21 cellular contexts compared by ENCODE assay signal in genomic region chr2:127665267-127665893, GRCh38. TPM values are rescaled to one million over a fixed set of nuclear protein-coding genes. Genes with fewer than 3 reads are reported as not detected.
A peak's percentile ranks its signal among the peaks of the same experiment; 100 is the strongest.
DNase-seq lines count a peak whose midpoint lies in the region; ATAC-seq and TF ChIP-seq lines count a peak whose summit lies in the region.
"Had no signal": no experiment of that assay in that cellular context is flagged by ENCODE, and none has a peak within 500 bp of the region (broad histone marks: within the 10 kb centered on the region; RNA-seq: fewer than 3 reads in every experiment).

No MANE protein-coding gene starts in this region.

- H3K9me2 ChIP-seq in hepatocyte (replicated peaks; ENCODE audit: insufficient read depth): no peaks in the 10 kb centered on the region

- H3K9me3 ChIP-seq in hepatocyte (ENCODE audit: low read depth) (no peaks in the 10 kb centered on the region), sigmoid colon (no peaks in the 10 kb centered on the region), uterus (no peaks in the 10 kb centered on the region)

- 94% methylated on average over 8 of the region's 8 CpGs for WGBS in hepatocyte (ENCODE audit: low lambda C conversion rate, missing lambda C conversion rate)
- 87 to 90% methylated on average over 8 of the region's 8 CpGs for WGBS in sigmoid colon, 2 donors

- peak overlapping the region; percentile 84 for H3K4me2 ChIP-seq in hepatocyte

- H3K27me3 ChIP-seq in hepatocyte (peaks cover 39% of the 10 kb centered on the region), sigmoid colon (no peaks in the 10 kb centered on the region), uterus (no peaks in the 10 kb centered on the region)

- no peaks in the 10 kb centered on the region for H3K36me3 ChIP-seq in hepatocyte (replicated peaks; ENCODE audit: insufficient read depth, low read depth)
- H3K36me3 ChIP-seq in sigmoid colon: peaks cover 0 to 9% (median 4%) of the 10 kb centered on the region in 4 donors
- no peaks in the 10 kb centered on the region for H3K36me3 ChIP-seq in uterus

- H3K27me3 Mint-ChIP-seq in natural killer cell treated with Interleukin-12 subunit alpha and Interleukin-12 subunit beta and Interleukin-15 and Interleukin-18, amount 100 ng/mL, for 72 hours: peaks cover 39 to 44% of the 10 kb centered on the region in 2 donors
- H3K27me3 Mint-ChIP-seq in natural killer cell (ENCODE audit: low read depth in 2 of 2): peaks cover 34 to 60% of the 10 kb centered on the region in 2 donors
- H3K27me3 Mint-ChIP-seq in naive thymus-derived CD8-positive, alpha-beta T cell: peaks cover 30 to 69% (median 50%) of the 10 kb centered on the region in 5 donors

- TF ChIP-seq POLR2A in sigmoid colon (IDR thresholded peaks at IDR 0.05) (no peak), uterus (IDR thresholded peaks at IDR 0.05) (no peak)

- DNase-seq in natural killer cell treated with Interleukin-12 subunit alpha and Interleukin-12 subunit beta and Interleukin-15 and Interleukin-18, amount 100 ng/mL, for 72 hours (ENCODE audit: low spot score): peak; percentile 34
- DNase-seq in natural killer cell (no peak), hepatocyte (ENCODE audit: low spot score) (no peak), sigmoid colon (peak; percentile 55), uterus (no peak), HK-2 (ENCODE audit: unreplicated experiment) (no peak), NCI-H748 (lab: John Stamatoyannopoulos, UW; ENCODE audit: unreplicated experiment) (no peak)
- no peak for DNase-seq in naive thymus-derived CD8-positive, alpha-beta T cell
- DNase-seq: activated CD4-positive, alpha-beta T cell treated with anti-CD3 and anti-CD28 coated beads for 48 hours; activated naive CD4-positive, alpha-beta T cell treated with anti-CD3 and anti-CD28 coated beads, Interleukin-2, amount 50 U/mL, for 16 hours; activated T-cell treated with anti-CD3 and anti-CD28 coated beads, Interleukin-2, amount 50 U/mL, for 72 hours; C1 segment of cervical spinal cord; effector memory CD8-positive, alpha-beta T cell; NCI-H2029; occipital lobe; PC-3 had no signal

- POLR2A ChIA-PET in naive thymus-derived CD8-positive, alpha-beta T cell (lab: Charles Lee): interaction anchor here (0.6 kb wide), 1 partner anchor 43 kb away, joined by 3 read pairs; no protein-coding TSS in a partner anchor

- intact Hi-C loops in natural killer cell (cut with micrococcal nuclease): no loop called here
- intact Hi-C loops in sigmoid colon (cut with DNase I): no loop called here
- intact Hi-C loops in uterus (cut with DNase I; ENCODE audit: low total_unique reads): no loop called here

- no peak for TF ChIP-seq EP300 in sigmoid colon (IDR thresholded peaks at IDR 0.05)

- no peak overlapping the region for H3K4me3 Mint-ChIP-seq in natural killer cell treated with Interleukin-12 subunit alpha and Interleukin-12 subunit beta and Interleukin-15 and Interleukin-18, amount 100 ng/mL, for 72 hours
- no peak overlapping the region for H3K4me3 Mint-ChIP-seq in natural killer cell
- H3K4me3 Mint-ChIP-seq in naive thymus-derived CD8-positive, alpha-beta T cell: no peak overlapping the region
- H3K4me3 Mint-ChIP-seq: activated T-cell treated with anti-CD3 and anti-CD28 coated beads, Interleukin-2, amount 50 U/mL, for 72 hours; effector memory CD8-positive, alpha-beta T cell had no signal

- H3K27ac Mint-ChIP-seq in natural killer cell treated with Interleukin-12 subunit alpha and Interleukin-12 subunit beta and Interleukin-15 and Interleukin-18, amount 100 ng/mL, for 72 hours: no peak overlapping the region
- H3K27ac Mint-ChIP-seq in natural killer cell: no peak overlapping the region
- H3K27ac Mint-ChIP-seq in naive thymus-derived CD8-positive, alpha-beta T cell: no peak overlapping the region
- H3K27ac Mint-ChIP-seq: activated T-cell treated with anti-CD3 and anti-CD28 coated beads, Interleukin-2, amount 50 U/mL, for 72 hours; effector memory CD8-positive, alpha-beta T cell had no signal

- H3K4me3 ChIP-seq in hepatocyte (no peak overlapping the region), sigmoid colon (peak overlapping the region; percentile 26 to 52 (median 44)), uterus (no peak overlapping the region)

- no peak for ATAC-seq in natural killer cell treated with Interleukin-12 subunit alpha and Interleukin-12 subunit beta and Interleukin-15 and Interleukin-18, amount 100 ng/mL, for 72 hours
- ATAC-seq in natural killer cell: no peak
- ATAC-seq in naive thymus-derived CD8-positive, alpha-beta T cell: no peak
- ATAC-seq: activated T-cell treated with anti-CD3 and anti-CD28 coated beads, Interleukin-2, amount 50 U/mL, for 72 hours; effector memory CD8-positive, alpha-beta T cell; PC-3 had no signal

- H2AFZ ChIP-seq in hepatocyte: no peak overlapping the region

- no peaks in the 10 kb centered on the region for H3K79me2 ChIP-seq in hepatocyte

- H3K9me3 Mint-ChIP-seq in natural killer cell treated with Interleukin-12 subunit alpha and Interleukin-12 subunit beta and Interleukin-15 and Interleukin-18, amount 100 ng/mL, for 72 hours: no peaks in the 10 kb centered on the region
- no peaks in the 10 kb centered on the region for H3K9me3 Mint-ChIP-seq in natural killer cell
- peaks cover 0 to 2% (median 0%) of the 10 kb centered on the region in 9 donors for H3K9me3 Mint-ChIP-seq in naive thymus-derived CD8-positive, alpha-beta T cell
- H3K9me3 Mint-ChIP-seq: activated T-cell treated with anti-CD3 and anti-CD28 coated beads, Interleukin-2, amount 50 U/mL, for 72 hours; effector memory CD8-positive, alpha-beta T cell had no signal

- H3K36me3 Mint-ChIP-seq in natural killer cell treated with Interleukin-12 subunit alpha and Interleukin-12 subunit beta and Interleukin-15 and Interleukin-18, amount 100 ng/mL, for 72 hours: no peaks in the 10 kb centered on the region
- H3K36me3 Mint-ChIP-seq in natural killer cell: no peaks in the 10 kb centered on the region
- H3K36me3 Mint-ChIP-seq in naive thymus-derived CD8-positive, alpha-beta T cell: peaks cover 0 to 3% (median 0%) of the 10 kb centered on the region in 3 donors

- H3K27ac ChIP-seq in hepatocyte (no peak overlapping the region), sigmoid colon (peak overlapping the region; percentile 86 to 97 (median 92)), uterus (peak overlapping the region; percentile 75 to 77)

- H3K4me1 Mint-ChIP-seq in natural killer cell treated with Interleukin-12 subunit alpha and Interleukin-12 subunit beta and Interleukin-15 and Interleukin-18, amount 100 ng/mL, for 72 hours (ENCODE audit: low read depth in 2 of 2): peaks cover 0 to 2% of the 10 kb centered on the region in 2 donors
- H3K4me1 Mint-ChIP-seq in natural killer cell: peaks cover 0 to 4% of the 10 kb centered on the region in 2 donors
- peaks cover 0 to 7% (median 3%) of the 10 kb centered on the region in 4 donors for H3K4me1 Mint-ChIP-seq in naive thymus-derived CD8-positive, alpha-beta T cell

- peaks cover 11% of the 10 kb centered on the region for H3K4me1 ChIP-seq in hepatocyte (ENCODE audit: insufficient read depth)
- peaks cover 0 to 94% (median 90%) of the 10 kb centered on the region in 4 donors for H3K4me1 ChIP-seq in sigmoid colon
- peaks cover 0 to 37% of the 10 kb centered on the region in 2 donors for H3K4me1 ChIP-seq in uterus

- TF ChIP-seq CTCF in natural killer cell (IDR thresholded peaks at IDR 0.05): no peak
- TF ChIP-seq CTCF in hepatocyte (IDR thresholded peaks at IDR 0.05; ENCODE audit: poor library complexity): no peak
- TF ChIP-seq CTCF in sigmoid colon (IDR thresholded peaks at IDR 0.05): no peak
- no peak for TF ChIP-seq CTCF in uterus (IDR thresholded peaks at IDR 0.05)

- H4K20me1 ChIP-seq in hepatocyte (ENCODE audit: insufficient read depth, poor library complexity, severe bottlenecking): no peaks in the 10 kb centered on the region

RNA-seq across cellular contexts. Expression of gene LIMS2, which starts 9.9 kb away (rescaled TPM):
- not detected for total RNA-seq in natural killer cell treated with Interleukin-12 subunit alpha and Interleukin-12 subunit beta and Interleukin-15 and Interleukin-18, amount 100 ng/mL, for 72 hours
- total RNA-seq in natural killer cell (under 1 TPM in 2 of 3 donors, not detected in 1; 0.15 to 0.16 TPM), hepatocyte (3.9 and 4.0 TPM in 2 replicates), sigmoid colon (100 to 1,000 TPM; 125 to 357 (median 195) TPM), uterus (100 to 1,000 TPM in 1 of 4 donors, 10 to 100 TPM in 3; 15.8 to 298 (median 66.2) TPM)
- polyA plus RNA-seq in hepatocyte (8.3 and 14.9 TPM in 2 replicates), sigmoid colon (10 to 100 TPM in 2 of 3 donors, 1 to 10 TPM in 1; 3.2 to 40.6 (median 17.4) TPM)
- total RNA-seq in naive thymus-derived CD8-positive, alpha-beta T cell: 10 to 100 TPM; 10.1 to 11.8 TPM
- polyA plus RNA-seq in naive thymus-derived CD8-positive, alpha-beta T cell: 10 to 100 TPM in 1 of 3 donors, 1 to 10 TPM in 2; 3.4 to 12.5 (median 5.8) TPM

RNA-seq across cellular contexts. Expression of gene GPR17, which starts 19.4 kb away (rescaled TPM):
- total RNA-seq in natural killer cell treated with Interleukin-12 subunit alpha and Interleukin-12 subunit beta and Interleukin-15 and Interleukin-18, amount 100 ng/mL, for 72 hours: not detected
- total RNA-seq in natural killer cell (not detected), hepatocyte (not detected in 2 replicates), sigmoid colon (1 to 10 TPM in 1 of 4 donors, under 1 TPM in 2, not detected in 1; 0.36 to 1.4 (median 0.66) TPM), uterus (under 1 TPM in 1 of 4 donors, not detected in 3; 0.41 TPM)
- polyA plus RNA-seq in hepatocyte (0.39 TPM in 1 of 2 replicates, not detected in the other), sigmoid colon (under 1 TPM in 2 of 3 donors, not detected in 1; 0.48 to 0.60 TPM)
- not detected for total RNA-seq in naive thymus-derived CD8-positive, alpha-beta T cell
- polyA plus RNA-seq in naive thymus-derived CD8-positive, alpha-beta T cell: not detected
- total RNA-seq: activated T-cell treated with anti-CD3 and anti-CD28 coated beads, Interleukin-2, amount 50 U/mL, for 72 hours; Daoy; myocyte; subcutaneous adipose tissue; T-helper 1 cell treated with Interleukin-12 subunit alpha and Interleukin-12 subunit beta and Interleukin-4 antibody, amounts not matched to agents 30 ng/mL and 1 ng/mL, for 36 hours had no signal
- polyA plus RNA-seq: AG04450 had no signal

RNA-seq across cellular contexts. Expression of gene SFT2D3, which starts 35.9 kb away (rescaled TPM):
- total RNA-seq in natural killer cell treated with Interleukin-12 subunit alpha and Interleukin-12 subunit beta and Interleukin-15 and Interleukin-18, amount 100 ng/mL, for 72 hours: 1 to 10 TPM; 5.2 to 5.9 TPM
- total RNA-seq in natural killer cell (1 to 10 TPM; 5.5 to 6.6 (median 6.4) TPM), hepatocyte (10.2 and 10.7 TPM in 2 replicates), sigmoid colon (1 to 10 TPM; 5.6 to 8.6 (median 7.9) TPM), uterus (10 to 100 TPM in 2 of 4 donors, 1 to 10 TPM in 2; 5.9 to 27.2 (median 11.1) TPM)
- polyA plus RNA-seq in hepatocyte (1.6 TPM in 1 of 2 replicates, not detected in the other), sigmoid colon (1 to 10 TPM; 1.4 to 6.5 (median 1.8) TPM)
- 10 to 100 TPM; 16.5 to 16.9 TPM for total RNA-seq in naive thymus-derived CD8-positive, alpha-beta T cell
- 1 to 10 TPM; 1.7 to 4.4 (median 2.4) TPM for polyA plus RNA-seq in naive thymus-derived CD8-positive, alpha-beta T cell

Comparison
In these comparisons a context has a peak if more than half of its experiments do, and no peak if none do; other contexts are left out.
1. DNase-seq: peak in natural killer cell treated with Interleukin-12 subunit alpha and Interleukin-12 subunit beta and Interleukin-15 and Interleukin-18, amount 100 ng/mL, for 72 hours (single experiment) and sigmoid colon (single experiment); none in natural killer cell (single experiment), hepatocyte (single experiment), uterus (0 of 2), HK-2 (single experiment), naive thymus-derived CD8-positive, alpha-beta T cell (0 of 10) and NCI-H748 (single experiment).
2. H3K4me3 ChIP-seq: peak in sigmoid colon (4 of 4); none in hepatocyte (single experiment) and uterus (0 of 2).